In the genomic region with DNA sequence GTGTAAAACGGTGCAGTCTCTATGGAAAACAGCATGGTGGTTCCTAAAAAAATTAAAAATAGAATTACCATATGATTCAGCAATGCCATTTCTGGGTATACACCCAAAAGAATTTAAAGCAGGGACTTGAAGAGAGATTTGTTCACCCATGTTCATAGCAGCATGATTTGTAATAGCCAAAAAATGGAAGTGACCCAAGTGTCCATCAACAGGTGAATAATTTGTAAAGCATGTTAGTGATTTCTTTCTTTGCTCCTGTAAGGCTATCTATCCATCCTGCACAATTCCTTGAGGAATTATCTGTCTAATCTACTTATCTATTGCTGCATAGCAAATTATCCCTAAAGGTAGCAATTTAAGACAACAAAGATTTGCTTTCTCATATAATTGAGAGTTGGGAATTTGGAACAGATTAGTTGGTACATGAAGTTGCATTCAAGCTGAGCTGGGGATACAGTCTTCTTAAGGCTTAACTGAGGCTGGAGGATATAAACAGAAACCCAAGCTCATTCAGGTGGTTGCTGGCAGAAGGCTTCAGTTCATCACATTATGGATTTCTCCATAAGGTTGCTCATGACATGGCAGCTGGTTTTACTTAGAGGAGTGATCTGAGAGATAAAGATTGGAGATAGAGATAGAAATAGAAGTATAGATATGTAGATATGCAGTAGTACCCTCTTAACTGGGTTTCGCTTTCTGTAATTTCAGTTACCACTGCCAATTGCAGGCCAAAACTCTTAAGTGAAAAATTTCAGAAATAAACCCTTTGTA, we compare ENCODE assay signal across 17 cellular contexts.
"Had no signal": no experiment of that assay in that cellular context is flagged by ENCODE, and none has a peak within 500 bp of the region (broad histone marks: within the 10 kb centered on the region; RNA-seq: fewer than 3 reads in every experiment).

No MANE protein-coding gene starts in this region.

- DNase-seq: activated CD4-positive, alpha-beta memory T cell treated with anti-CD3 and anti-CD28 coated beads, Interleukin-2, amount 10 ng/mL, durations not matched to agents 7 days and 5 days; activated CD4-positive, alpha-beta T cell treated with anti-CD3 and anti-CD28 coated beads for 1 hour; activated CD8-positive, alpha-beta memory T cell treated with anti-CD3 and anti-CD28 coated beads, Interleukin-2, amount 50 U/mL, for 4 hours; activated naive CD4-positive, alpha-beta T cell; caudate nucleus; dermis blood vessel endothelial cell; left colon; mucosa of descending colon; naive thymus-derived CD8-positive, alpha-beta T cell; right cardiac atrium; T-helper 9 cell; tibial artery had no signal

- H3K4me3 ChIP-seq: lung, mucosa of descending colon, smooth muscle cell, tibial artery, vagina had no signal

- ATAC-seq: left colon; mucosa of descending colon; naive thymus-derived CD8-positive, alpha-beta T cell; right cardiac atrium had no signal

- H3K4me1 ChIP-seq: foreskin keratinocyte, tibial artery, vagina had no signal

- H3K9me3 ChIP-seq: mucosa of descending colon, neutrophil, tibial artery, vagina had no signal

- H3K4me2 ChIP-seq: smooth muscle cell had no signal

- H3K27ac ChIP-seq: foreskin keratinocyte, neutrophil, tibial artery, vagina had no signal

- H3K36me3 ChIP-seq: neutrophil, tibial artery, vagina had no signal

- H3K27me3 ChIP-seq: foreskin keratinocyte, tibial artery, vagina had no signal
